In genomic region chr19:35879770-35880317, GRCh38 we compare ENCODE assay signal across 1 cellular context.
TF ChIP-seq lines count a peak whose summit lies in the region.

No MANE protein-coding gene starts in this region.

TF ChIP-seq in K562, 482 proteins besides CTCF, POLR2A, EP300 and RAD21 (continued from another document and continues in another):
- TF ChIP-seq, protein P1, sequence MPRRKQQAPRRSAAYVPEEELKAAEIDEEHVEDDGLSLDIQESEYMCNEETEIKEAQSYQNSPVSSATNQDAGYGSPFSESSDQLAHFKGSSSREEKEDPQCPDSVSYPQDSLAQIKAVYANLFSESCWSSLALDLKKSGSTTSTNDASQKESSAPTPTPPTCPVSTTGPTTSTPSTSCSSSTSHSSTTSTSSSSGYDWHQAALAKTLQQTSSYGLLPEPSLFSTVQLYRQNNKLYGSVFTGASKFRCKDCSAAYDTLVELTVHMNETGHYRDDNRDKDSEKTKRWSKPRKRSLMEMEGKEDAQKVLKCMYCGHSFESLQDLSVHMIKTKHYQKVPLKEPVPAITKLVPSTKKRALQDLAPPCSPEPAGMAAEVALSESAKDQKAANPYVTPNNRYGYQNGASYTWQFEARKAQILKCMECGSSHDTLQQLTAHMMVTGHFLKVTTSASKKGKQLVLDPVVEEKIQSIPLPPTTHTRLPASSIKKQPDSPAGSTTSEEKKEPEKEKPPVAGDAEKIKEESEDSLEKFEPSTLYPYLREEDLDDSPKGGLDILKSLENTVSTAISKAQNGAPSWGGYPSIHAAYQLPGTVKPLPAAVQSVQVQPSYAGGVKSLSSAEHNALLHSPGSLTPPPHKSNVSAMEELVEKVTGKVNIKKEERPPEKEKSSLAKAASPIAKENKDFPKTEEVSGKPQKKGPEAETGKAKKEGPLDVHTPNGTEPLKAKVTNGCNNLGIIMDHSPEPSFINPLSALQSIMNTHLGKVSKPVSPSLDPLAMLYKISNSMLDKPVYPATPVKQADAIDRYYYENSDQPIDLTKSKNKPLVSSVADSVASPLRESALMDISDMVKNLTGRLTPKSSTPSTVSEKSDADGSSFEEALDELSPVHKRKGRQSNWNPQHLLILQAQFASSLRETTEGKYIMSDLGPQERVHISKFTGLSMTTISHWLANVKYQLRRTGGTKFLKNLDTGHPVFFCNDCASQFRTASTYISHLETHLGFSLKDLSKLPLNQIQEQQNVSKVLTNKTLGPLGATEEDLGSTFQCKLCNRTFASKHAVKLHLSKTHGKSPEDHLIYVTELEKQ (CRISPR knock-in tag; IDR thresholded peaks at IDR 0.05), result no peak
- no peak for TF ChIP-seq CTCFL (IDR thresholded peaks at IDR 0.05; ENCODE audit: borderline replicate concordance, insufficient read depth, low read depth, low read length, poor library complexity, severe bottlenecking)
- TF ChIP-seq FIP1L1 (IDR thresholded peaks at IDR 0.05; ENCODE audit: low read depth, low read length, poor library complexity, severe bottlenecking), result no peak
- TF ChIP-seq KDM5B (IDR thresholded peaks at IDR 0.05; ENCODE audit: insufficient replicate concordance, low read depth, low read length), result no peak
- peak; percentile 92 for TF ChIP-seq ZNF232 (CRISPR knock-in tag; IDR thresholded peaks at IDR 0.05)
- no peak for TF ChIP-seq BCL6 (CRISPR knock-in tag; IDR thresholded peaks at IDR 0.05)
- peak; percentile 51; the same call in 1 of the 2 replicates for TF ChIP-seq KLF13 (tag; IDR thresholded peaks at IDR 0.05; ENCODE audit: borderline replicate concordance, low read depth)
- TF ChIP-seq HMGN3 (IDR thresholded peaks at IDR 0.05; ENCODE audit: borderline replicate concordance, extremely low read depth, insufficient read length, low read depth, low read length), result peak; percentile 83
- peak; percentile 80 for TF ChIP-seq ZNF197 (CRISPR knock-in tag; IDR thresholded peaks at IDR 0.05; ENCODE audit: low read depth)
- TF ChIP-seq, protein P2, sequence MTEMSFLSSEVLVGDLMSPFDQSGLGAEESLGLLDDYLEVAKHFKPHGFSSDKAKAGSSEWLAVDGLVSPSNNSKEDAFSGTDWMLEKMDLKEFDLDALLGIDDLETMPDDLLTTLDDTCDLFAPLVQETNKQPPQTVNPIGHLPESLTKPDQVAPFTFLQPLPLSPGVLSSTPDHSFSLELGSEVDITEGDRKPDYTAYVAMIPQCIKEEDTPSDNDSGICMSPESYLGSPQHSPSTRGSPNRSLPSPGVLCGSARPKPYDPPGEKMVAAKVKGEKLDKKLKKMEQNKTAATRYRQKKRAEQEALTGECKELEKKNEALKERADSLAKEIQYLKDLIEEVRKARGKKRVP (CRISPR knock-in tag; IDR thresholded peaks at IDR 0.05), result no peak
- TF ChIP-seq ZNF318 (IDR thresholded peaks at IDR 0.05; ENCODE audit: borderline replicate concordance in 1 of 2, low read depth in 1 of 2), result no peak
- TF ChIP-seq ZNF444 (CRISPR knock-in tag; IDR thresholded peaks at IDR 0.05), result no peak
- TF ChIP-seq GTF2B (IDR thresholded peaks at IDR 0.05; ENCODE audit: extremely low read depth, insufficient read length), result no peak
- no peak for TF ChIP-seq MLLT1 (IDR thresholded peaks at IDR 0.05)
- peak; percentile 92; the same call in 1 of the 2 replicates for TF ChIP-seq TGIF2 (CRISPR knock-in tag; IDR thresholded peaks at IDR 0.05)
- TF ChIP-seq, protein P3, sequence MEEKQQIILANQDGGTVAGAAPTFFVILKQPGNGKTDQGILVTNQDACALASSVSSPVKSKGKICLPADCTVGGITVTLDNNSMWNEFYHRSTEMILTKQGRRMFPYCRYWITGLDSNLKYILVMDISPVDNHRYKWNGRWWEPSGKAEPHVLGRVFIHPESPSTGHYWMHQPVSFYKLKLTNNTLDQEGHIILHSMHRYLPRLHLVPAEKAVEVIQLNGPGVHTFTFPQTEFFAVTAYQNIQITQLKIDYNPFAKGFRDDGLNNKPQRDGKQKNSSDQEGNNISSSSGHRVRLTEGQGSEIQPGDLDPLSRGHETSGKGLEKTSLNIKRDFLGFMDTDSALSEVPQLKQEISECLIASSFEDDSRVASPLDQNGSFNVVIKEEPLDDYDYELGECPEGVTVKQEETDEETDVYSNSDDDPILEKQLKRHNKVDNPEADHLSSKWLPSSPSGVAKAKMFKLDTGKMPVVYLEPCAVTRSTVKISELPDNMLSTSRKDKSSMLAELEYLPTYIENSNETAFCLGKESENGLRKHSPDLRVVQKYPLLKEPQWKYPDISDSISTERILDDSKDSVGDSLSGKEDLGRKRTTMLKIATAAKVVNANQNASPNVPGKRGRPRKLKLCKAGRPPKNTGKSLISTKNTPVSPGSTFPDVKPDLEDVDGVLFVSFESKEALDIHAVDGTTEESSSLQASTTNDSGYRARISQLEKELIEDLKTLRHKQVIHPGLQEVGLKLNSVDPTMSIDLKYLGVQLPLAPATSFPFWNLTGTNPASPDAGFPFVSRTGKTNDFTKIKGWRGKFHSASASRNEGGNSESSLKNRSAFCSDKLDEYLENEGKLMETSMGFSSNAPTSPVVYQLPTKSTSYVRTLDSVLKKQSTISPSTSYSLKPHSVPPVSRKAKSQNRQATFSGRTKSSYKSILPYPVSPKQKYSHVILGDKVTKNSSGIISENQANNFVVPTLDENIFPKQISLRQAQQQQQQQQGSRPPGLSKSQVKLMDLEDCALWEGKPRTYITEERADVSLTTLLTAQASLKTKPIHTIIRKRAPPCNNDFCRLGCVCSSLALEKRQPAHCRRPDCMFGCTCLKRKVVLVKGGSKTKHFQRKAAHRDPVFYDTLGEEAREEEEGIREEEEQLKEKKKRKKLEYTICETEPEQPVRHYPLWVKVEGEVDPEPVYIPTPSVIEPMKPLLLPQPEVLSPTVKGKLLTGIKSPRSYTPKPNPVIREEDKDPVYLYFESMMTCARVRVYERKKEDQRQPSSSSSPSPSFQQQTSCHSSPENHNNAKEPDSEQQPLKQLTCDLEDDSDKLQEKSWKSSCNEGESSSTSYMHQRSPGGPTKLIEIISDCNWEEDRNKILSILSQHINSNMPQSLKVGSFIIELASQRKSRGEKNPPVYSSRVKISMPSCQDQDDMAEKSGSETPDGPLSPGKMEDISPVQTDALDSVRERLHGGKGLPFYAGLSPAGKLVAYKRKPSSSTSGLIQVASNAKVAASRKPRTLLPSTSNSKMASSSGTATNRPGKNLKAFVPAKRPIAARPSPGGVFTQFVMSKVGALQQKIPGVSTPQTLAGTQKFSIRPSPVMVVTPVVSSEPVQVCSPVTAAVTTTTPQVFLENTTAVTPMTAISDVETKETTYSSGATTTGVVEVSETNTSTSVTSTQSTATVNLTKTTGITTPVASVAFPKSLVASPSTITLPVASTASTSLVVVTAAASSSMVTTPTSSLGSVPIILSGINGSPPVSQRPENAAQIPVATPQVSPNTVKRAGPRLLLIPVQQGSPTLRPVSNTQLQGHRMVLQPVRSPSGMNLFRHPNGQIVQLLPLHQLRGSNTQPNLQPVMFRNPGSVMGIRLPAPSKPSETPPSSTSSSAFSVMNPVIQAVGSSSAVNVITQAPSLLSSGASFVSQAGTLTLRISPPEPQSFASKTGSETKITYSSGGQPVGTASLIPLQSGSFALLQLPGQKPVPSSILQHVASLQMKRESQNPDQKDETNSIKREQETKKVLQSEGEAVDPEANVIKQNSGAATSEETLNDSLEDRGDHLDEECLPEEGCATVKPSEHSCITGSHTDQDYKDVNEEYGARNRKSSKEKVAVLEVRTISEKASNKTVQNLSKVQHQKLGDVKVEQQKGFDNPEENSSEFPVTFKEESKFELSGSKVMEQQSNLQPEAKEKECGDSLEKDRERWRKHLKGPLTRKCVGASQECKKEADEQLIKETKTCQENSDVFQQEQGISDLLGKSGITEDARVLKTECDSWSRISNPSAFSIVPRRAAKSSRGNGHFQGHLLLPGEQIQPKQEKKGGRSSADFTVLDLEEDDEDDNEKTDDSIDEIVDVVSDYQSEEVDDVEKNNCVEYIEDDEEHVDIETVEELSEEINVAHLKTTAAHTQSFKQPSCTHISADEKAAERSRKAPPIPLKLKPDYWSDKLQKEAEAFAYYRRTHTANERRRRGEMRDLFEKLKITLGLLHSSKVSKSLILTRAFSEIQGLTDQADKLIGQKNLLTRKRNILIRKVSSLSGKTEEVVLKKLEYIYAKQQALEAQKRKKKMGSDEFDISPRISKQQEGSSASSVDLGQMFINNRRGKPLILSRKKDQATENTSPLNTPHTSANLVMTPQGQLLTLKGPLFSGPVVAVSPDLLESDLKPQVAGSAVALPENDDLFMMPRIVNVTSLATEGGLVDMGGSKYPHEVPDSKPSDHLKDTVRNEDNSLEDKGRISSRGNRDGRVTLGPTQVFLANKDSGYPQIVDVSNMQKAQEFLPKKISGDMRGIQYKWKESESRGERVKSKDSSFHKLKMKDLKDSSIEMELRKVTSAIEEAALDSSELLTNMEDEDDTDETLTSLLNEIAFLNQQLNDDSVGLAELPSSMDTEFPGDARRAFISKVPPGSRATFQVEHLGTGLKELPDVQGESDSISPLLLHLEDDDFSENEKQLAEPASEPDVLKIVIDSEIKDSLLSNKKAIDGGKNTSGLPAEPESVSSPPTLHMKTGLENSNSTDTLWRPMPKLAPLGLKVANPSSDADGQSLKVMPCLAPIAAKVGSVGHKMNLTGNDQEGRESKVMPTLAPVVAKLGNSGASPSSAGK (IDR thresholded peaks at IDR 0.05), result no peak
